ENCODE assay signal across 12 cellular contexts in genomic region chr1:109185990-109186703, GRCh38. TPM values are rescaled to one million over a fixed set of nuclear protein-coding genes. Genes with fewer than 3 reads are reported as not detected.
A peak's percentile ranks its signal among the peaks of the same experiment; 100 is the strongest.
DNase-seq lines count a peak whose midpoint lies in the region; ATAC-seq, FAIRE-seq and TF ChIP-seq lines count a peak whose summit lies in the region.
"Had no signal": no experiment of that assay in that cellular context is flagged by ENCODE, and none has a peak within 500 bp of the region (broad histone marks: within the 10 kb centered on the region; RNA-seq: fewer than 3 reads in every experiment).

No MANE protein-coding gene starts in this region.

- H2AFZ ChIP-seq in HepG2 (ENCODE audit: low read length): peak overlapping the region; percentile 16
- peak overlapping the region; percentile 84 for H2AFZ ChIP-seq in mammary epithelial cell (ENCODE audit: low read depth, low read length)
- H2AFZ ChIP-seq: parathyroid adenoma had no signal

- H3K27ac Mint-ChIP-seq in nephron progenitor cell: peak overlapping the region; percentile 43
- H3K27ac Mint-ChIP-seq: activated CD4-positive, alpha-beta T cell treated with anti-CD3 and anti-CD28 coated beads, Interleukin-2, amount 10 ng/mL, durations not matched to agents 7 days and 5 days had no signal

- no peaks in the 10 kb centered on the region for H3K36me3 ChIP-seq in HepG2 (replicated peaks in 1 of 2; ENCODE audit: control insufficient read depth in 1 of 2, insufficient read depth in 2 of 2, low read length in 2 of 2)
- H3K36me3 ChIP-seq in right lobe of liver: no peaks in the 10 kb centered on the region
- H3K36me3 ChIP-seq in mammary epithelial cell (ENCODE audit: insufficient read depth, low read length): no peaks in the 10 kb centered on the region
- no peaks in the 10 kb centered on the region for H3K36me3 ChIP-seq in vagina
- H3K36me3 ChIP-seq: MG63 had no signal

- no peak for FAIRE-seq in HepG2 (lab: Jason Lieb, UNC)
- FAIRE-seq: keratinocyte had no signal

- intact Hi-C loops in HepG2 (cut with micrococcal nuclease; ENCODE audit: unreplicated experiment): no loop called here
- intact Hi-C loops in right lobe of liver (cut with DNase I): no loop called here
- intact Hi-C loops in mammary epithelial cell (cut with micrococcal nuclease): no loop called here
- intact Hi-C loops in vagina (cut with DNase I): no loop called here

- H3K4me3 ChIP-seq in HepG2 (replicated peaks in 1 of 3; ENCODE audit: insufficient read depth in 1 of 3, low read depth in 2 of 3, low read length in 3 of 3) (peak overlapping the region in 1 of 3 experiments; percentile 37; a peak in 2 of 6 replicates), right lobe of liver (no peak overlapping the region), mammary epithelial cell (replicated peaks in 1 of 3; ENCODE audit: insufficient read depth in 1 of 3, low read depth in 2 of 3, low read length in 3 of 3) (no peak overlapping the region), vagina (no peak overlapping the region)
- H3K4me3 ChIP-seq: MG63 had no signal

- H3K9me3 ChIP-seq in HepG2 (ENCODE audit: low read length) (no peaks in the 10 kb centered on the region), right lobe of liver (no peaks in the 10 kb centered on the region), mammary epithelial cell (replicated peaks; ENCODE audit: insufficient read depth, low read length) (no peaks in the 10 kb centered on the region), vagina (no peaks in the 10 kb centered on the region)
- H3K9me3 ChIP-seq: MG63 had no signal

- dilution Hi-C loops in mammary epithelial cell (cut with HindIII; ENCODE audit: low sequenced_read_pairs): no loop called here

- TF ChIP-seq EP300 in HepG2 (IDR thresholded peaks at IDR 0.05; ENCODE audit: low read depth in 2 of 2, low read length in 2 of 2): no peak
- no peak for TF ChIP-seq EP300 in HepG2 (CRISPR knock-in tag; IDR thresholded peaks at IDR 0.05; ENCODE audit: borderline replicate concordance)

- in situ Hi-C loops in HepG2 (cut with HindIII; ENCODE audit: extremely low pct_ligation_motif_present, low pct_unique_long_range_greater_than_20kb): no loop called here
- in situ Hi-C loops in mammary epithelial cell (cut with MboI; ENCODE audit: low sequenced_read_pairs in 2 of 2): no loop called here

- no peaks in the 10 kb centered on the region for H3K27me3 Mint-ChIP-seq in nephron progenitor cell (ENCODE audit: low read depth, poor library complexity)
- H3K27me3 Mint-ChIP-seq: activated CD4-positive, alpha-beta T cell treated with anti-CD3 and anti-CD28 coated beads, Interleukin-2, amount 10 ng/mL, durations not matched to agents 7 days and 5 days had no signal

- POLR2A ChIA-PET in HepG2 (lab: Yijun Ruan, JAX): interaction anchor here (1.0 kb wide), 1 partner anchor 86 kb away, joined by 3 read pairs; no protein-coding TSS in a partner anchor

- H3K36me3 Mint-ChIP-seq in nephron progenitor cell (ENCODE audit: low read depth): no peaks in the 10 kb centered on the region

- H3K27me3 ChIP-seq in HepG2 (ENCODE audit: control insufficient read depth in 1 of 2, insufficient read depth in 2 of 2, low read length in 2 of 2) (peaks cover 2 to 4% of the 10 kb centered on the region in 2 experiments; a peak in 2 of 5 replicates), right lobe of liver (no peaks in the 10 kb centered on the region), mammary epithelial cell (ENCODE audit: insufficient read depth, low read length) (no peaks in the 10 kb centered on the region), vagina (no peaks in the 10 kb centered on the region)
- H3K27me3 ChIP-seq: MG63 had no signal

- no peak for TF ChIP-seq RAD21 in HepG2 (CRISPR knock-in tag; IDR thresholded peaks at IDR 0.05)

- no peak for DNase-seq in HepG2 (ENCODE audit: low spot score)
- no peak for DNase-seq in right lobe of liver
- DNase-seq in mammary epithelial cell: no peak
- DNase-seq in nephron progenitor cell: no peak
- no peak for DNase-seq in vagina (ENCODE audit: extremely low spot score in 2 of 2)
- no peak for DNase-seq in omental fat pad (ENCODE audit: low spot score)
- DNase-seq: activated CD4-positive, alpha-beta T cell treated with anti-CD3 and anti-CD28 coated beads, Interleukin-2, amount 10 ng/mL, durations not matched to agents 7 days and 5 days; MG63 had no signal

- H3K4me3 Mint-ChIP-seq in nephron progenitor cell: no peak overlapping the region
- H3K4me3 Mint-ChIP-seq: activated CD4-positive, alpha-beta T cell treated with anti-CD3 and anti-CD28 coated beads, Interleukin-2, amount 10 ng/mL, durations not matched to agents 7 days and 5 days had no signal

- no peaks in the 10 kb centered on the region for H3K9me3 Mint-ChIP-seq in nephron progenitor cell
- H3K9me3 Mint-ChIP-seq: activated CD4-positive, alpha-beta T cell treated with anti-CD3 and anti-CD28 coated beads, Interleukin-2, amount 10 ng/mL, durations not matched to agents 7 days and 5 days had no signal

- H3K9ac ChIP-seq in HepG2 (ENCODE audit: insufficient read depth, low read depth, low read length) (no peak overlapping the region), mammary epithelial cell (ENCODE audit: insufficient read depth, low read length) (no peak overlapping the region)
- H3K9ac ChIP-seq: parathyroid adenoma had no signal

- peak; percentile 6; the same call in 1 of the 3 replicates for ATAC-seq in HepG2
- no peak for ATAC-seq in right lobe of liver
- ATAC-seq in omental fat pad (ENCODE audit: low FRiP score): no peak
- no peak for ATAC-seq in GM18505 (IDR thresholded peaks at IDR 0.05; ENCODE audit: unreplicated experiment)
- ATAC-seq in GM18870 (IDR thresholded peaks at IDR 0.05; ENCODE audit: unreplicated experiment): no peak

- H3K27ac ChIP-seq in HepG2 (ENCODE audit: extremely low read length, insufficient read depth, low read length): no peak overlapping the region
- no peak overlapping the region for H3K27ac ChIP-seq in right lobe of liver
- no peak overlapping the region for H3K27ac ChIP-seq in mammary epithelial cell (ENCODE audit: insufficient read depth, low read depth, low read length)
- H3K27ac ChIP-seq in vagina: peak overlapping the region; percentile 52
- H3K27ac ChIP-seq: parathyroid adenoma had no signal

- H3K79me2 ChIP-seq in HepG2 (ENCODE audit: insufficient read depth, low read length): no peaks in the 10 kb centered on the region
- H3K79me2 ChIP-seq in mammary epithelial cell (ENCODE audit: insufficient read depth, low read length): no peaks in the 10 kb centered on the region
- H3K79me2 ChIP-seq: parathyroid adenoma had no signal

- H4K20me1 ChIP-seq in HepG2 (ENCODE audit: insufficient read depth, low read length) (no peaks in the 10 kb centered on the region), mammary epithelial cell (ENCODE audit: insufficient read depth, low read length) (no peaks in the 10 kb centered on the region)

- peaks cover 35% of the 10 kb centered on the region for H3K4me1 Mint-ChIP-seq in nephron progenitor cell

- H3K4me1 ChIP-seq in HepG2 (ENCODE audit: insufficient read depth, low read length) (peaks cover 57% of the 10 kb centered on the region), right lobe of liver (peaks cover 0 to 10% (median 5%) of the 10 kb centered on the region in 4 donors), mammary epithelial cell (ENCODE audit: insufficient read depth, low read length) (peaks cover 5% of the 10 kb centered on the region), vagina (peaks cover 16% of the 10 kb centered on the region)
- H3K4me1 ChIP-seq: parathyroid adenoma had no signal

- CTCF ChIA-PET in HepG2 (lab: Yijun Ruan, JAX; ENCODE audit: low intra/inter-chr PET ratio, low total read pairs): no interaction called here
- CTCF ChIA-PET in mammary epithelial cell (lab: Charles Lee; ENCODE audit: low non-redundant PET): no interaction called here

- H3K4me2 ChIP-seq in HepG2 (ENCODE audit: low read depth, low read length) (peak overlapping the region; percentile 74), mammary epithelial cell (ENCODE audit: insufficient read depth, low read depth, low read length) (no peak overlapping the region)

- BruUV-seq in HepG2 (replicated peaks; lab: Mats Ljungman, UMichigan) (no TSS peak), mammary epithelial cell (replicated peaks; lab: Mats Ljungman, UMichigan) (no TSS peak)

- TF ChIP-seq POLR2A in HepG2 (IDR thresholded peaks at IDR 0.05; ENCODE audit: insufficient read depth in 1 of 2, low read depth in 2 of 2, low read length in 2 of 2) (no peak), right lobe of liver (IDR thresholded peaks at IDR 0.05) (no peak), vagina (IDR thresholded peaks at IDR 0.05) (no peak), GM18505 (IDR thresholded peaks at IDR 0.05; ENCODE audit: borderline replicate concordance, extremely low read depth, insufficient read depth, insufficient read length) (no peak)

- TF ChIP-seq CTCF in HepG2 (CRISPR knock-in tag; IDR thresholded peaks at IDR 0.05): no peak
- TF ChIP-seq CTCF in right lobe of liver (IDR thresholded peaks at IDR 0.05): no peak
- no peak for TF ChIP-seq CTCF in mammary epithelial cell (conservative IDR thresholded peaks at IDR 0.05 in 1 of 2, IDR thresholded peaks at IDR 0.05 in 1 of 2; ENCODE audit: extremely low read depth in 1 of 2, insufficient read depth in 1 of 2, low read depth in 1 of 2, low read length in 2 of 2)
- no peak for TF ChIP-seq CTCF in nephron progenitor cell (IDR thresholded peaks at IDR 0.05)
- TF ChIP-seq CTCF in vagina (IDR thresholded peaks at IDR 0.05): no peak
- no peak for TF ChIP-seq CTCF in omental fat pad (IDR thresholded peaks at IDR 0.05)

- 2% methylated on average over 5 of the region's 5 CpGs for WGBS in HepG2 (ENCODE audit: low lambda C conversion rate)
- WGBS in right lobe of liver (ENCODE audit: insufficient coverage, low coverage, low lambda C conversion rate, missing lambda C conversion rate): 50% methylated on average over 4 of the region's 5 CpGs
- WGBS in mammary epithelial cell (ENCODE audit: low coverage, missing lambda C conversion rate): 37% methylated on average over 4 of the region's 5 CpGs

RNA-seq across cellular contexts. Expression of gene SARS1, which starts 27.6 kb away (rescaled TPM):
- 134 and 166 TPM in 2 replicates for total RNA-seq in HepG2 (2016; rRNA removed; fragmentation: Illumina TruSeq; extraction: Trizol)
- 35.5 and 37.6 TPM in 2 replicates for total RNA-seq in HepG2 (2016; cell fraction: cytosol; rRNA removed; fragmentation: Illumina TruSeq; extraction: Trizol; ENCODE audit: low read depth)
- total RNA-seq in HepG2 (2016; cell fraction: insoluble cytoplasmic fraction; rRNA removed; fragmentation: Illumina TruSeq; extraction: Trizol): 133 and 171 TPM in 2 replicates
- 59.1 and 63.3 TPM in 2 replicates for total RNA-seq in HepG2 (2016; cell fraction: membrane; rRNA removed; fragmentation: Illumina TruSeq; extraction: Trizol)
- total RNA-seq in HepG2 (2016; cell fraction: nucleus; rRNA removed; fragmentation: Illumina TruSeq; extraction: Trizol): 64.5 and 74.2 TPM in 2 replicates
- polyA plus RNA-seq in HepG2 (2011; rRNA removed): 103 and 142 TPM in 2 replicates
- 112 and 159 TPM in 2 replicates for polyA plus RNA-seq in HepG2 (2011; cell fraction: cytosol; rRNA removed)
- polyA plus RNA-seq in HepG2 (2011; cell fraction: nucleus; rRNA removed): 105 and 142 TPM in 2 replicates
- 149 and 254 TPM in 2 replicates for polyA plus RNA-seq in HepG2 (2012)
- polyA plus RNA-seq in HepG2 (2016; cell fraction: cytosol; fragmentation: Illumina TruSeq; extraction: Trizol; ENCODE audit: low read depth): 26.3 and 26.7 TPM in 2 replicates
- polyA plus RNA-seq in HepG2 (2016; cell fraction: insoluble cytoplasmic fraction; fragmentation: Illumina TruSeq; extraction: Trizol; ENCODE audit: low read depth): 147 and 154 TPM in 2 replicates
- 40.9 and 46.0 TPM in 2 replicates for polyA plus RNA-seq in HepG2 (2016; cell fraction: membrane; fragmentation: Illumina TruSeq; extraction: Trizol; ENCODE audit: low read depth)
- 89.4 and 93.0 TPM in 2 replicates for polyA plus RNA-seq in HepG2 (2016; cell fraction: nucleus; fragmentation: Illumina TruSeq; extraction: Trizol; ENCODE audit: insufficient read depth, low read depth)
- polyA minus RNA-seq in HepG2 (2011; rRNA and poly(A)+ RNA removed; ENCODE audit: low replicate concordance): 99.8 and 124 TPM in 2 replicates
- polyA minus RNA-seq in HepG2 (2011; cell fraction: cytosol; rRNA and poly(A)+ RNA removed): 50.9 and 77.1 TPM in 2 replicates
- 83.3 and 131 TPM in 2 replicates for polyA minus RNA-seq in HepG2 (2011; cell fraction: nucleus; rRNA and poly(A)+ RNA removed)
- total RNA-seq in right lobe of liver: 100 to 1,000 TPM in 2 of 6 experiments, 10 to 100 TPM in 4; 73.5 to 123 (median 91.6) TPM
- 100 to 1,000 TPM; 349 to 468 TPM for total RNA-seq in mammary epithelial cell
- 282 TPM for polyA plus RNA-seq in mammary epithelial cell
- 291 TPM for polyA minus RNA-seq in mammary epithelial cell
- total RNA-seq in vagina: 135 TPM
- 100 to 1,000 TPM; 109 to 151 (median 132) TPM for total RNA-seq in omental fat pad
